In the genomic region with DNA sequence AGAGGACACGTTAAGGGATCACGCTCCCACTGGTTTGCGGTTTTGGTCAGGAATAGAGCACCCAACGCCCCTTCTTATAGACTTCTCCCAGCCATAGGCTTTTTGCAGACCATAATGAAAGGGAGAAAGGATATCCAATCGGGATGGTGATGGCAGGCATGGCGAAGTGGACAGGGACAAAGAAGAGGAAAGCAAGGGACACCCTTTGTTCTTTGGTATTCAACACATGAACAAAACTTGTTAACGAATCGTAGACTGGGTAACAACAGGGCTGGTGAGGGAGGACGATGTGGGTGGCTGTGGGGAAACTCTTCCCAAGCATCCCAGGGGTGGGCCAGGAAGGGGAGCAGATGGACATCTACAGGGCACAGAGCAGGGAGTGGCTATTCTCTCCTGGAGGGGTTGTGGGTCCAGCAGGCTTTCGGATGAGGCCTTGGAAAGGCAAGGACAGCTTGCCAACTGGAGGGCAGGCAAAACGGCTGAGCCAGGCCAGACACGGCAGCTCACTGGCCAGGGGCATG, we compare ENCODE assay signal across 2 cellular contexts.
TF ChIP-seq lines count a peak whose summit lies in the region.

No MANE protein-coding gene starts in this region.

TF ChIP-seq in A549, 52 proteins besides CTCF, POLR2A, EP300 and RAD21:
- TF ChIP-seq EHMT2 (IDR thresholded peaks at IDR 0.05; ENCODE audit: low read depth) (no peak), CHD2 (IDR thresholded peaks at IDR 0.05; ENCODE audit: low read length, partially characterized antibody) (no peak), ESRRA (IDR thresholded peaks at IDR 0.05; ENCODE audit: borderline replicate concordance, low read length) (no peak), EHF (CRISPR knock-in tag; IDR thresholded peaks at IDR 0.05) (no peak), HOXB5 (CRISPR knock-in tag; IDR thresholded peaks at IDR 0.05) (no peak), MAX (IDR thresholded peaks at IDR 0.05) (no peak), PBX3 (IDR thresholded peaks at IDR 0.05) (no peak), SREBF2 (IDR thresholded peaks at IDR 0.05) (no peak), FOXS1 (CRISPR knock-in tag; IDR thresholded peaks at IDR 0.05) (no peak), JUNB (IDR thresholded peaks at IDR 0.05) (no peak), USF2 (IDR thresholded peaks at IDR 0.05) (no peak), CEBPB (IDR thresholded peaks at IDR 0.05) (no peak)
TF ChIP-seq in A549: peak in this region for 0.

TF ChIP-seq in IMR-90, 13 proteins besides CTCF, POLR2A, EP300 and RAD21:
- no peak for TF ChIP-seq USF2 (IDR thresholded peaks at IDR 0.05; ENCODE audit: low read depth, low read length)
- no peak for TF ChIP-seq MAZ (IDR thresholded peaks at IDR 0.05; ENCODE audit: borderline replicate concordance, low read depth, low read length)
- no peak for TF ChIP-seq CEBPB (IDR thresholded peaks at IDR 0.05; ENCODE audit: low read depth, low read length)
- TF ChIP-seq MAFK (IDR thresholded peaks at IDR 0.05; ENCODE audit: low read depth, low read length), result no peak
- no peak for TF ChIP-seq ELK1 (IDR thresholded peaks at IDR 0.05; ENCODE audit: borderline replicate concordance, low read depth, low read length)
- no peak for TF ChIP-seq NFE2L2 (IDR thresholded peaks at IDR 0.05; ENCODE audit: low read depth, low read length)
- no peak for TF ChIP-seq MXI1 (IDR thresholded peaks at IDR 0.05; ENCODE audit: borderline replicate concordance, low read depth, low read length)
- TF ChIP-seq RCOR1 (IDR thresholded peaks at IDR 0.05; ENCODE audit: insufficient replicate concordance, low read length), result no peak
- TF ChIP-seq RFX5 (IDR thresholded peaks at IDR 0.05; ENCODE audit: low read depth, low read length), result no peak
- no peak for TF ChIP-seq BHLHE40 (IDR thresholded peaks at IDR 0.05; ENCODE audit: low read depth, low read length)
- TF ChIP-seq SMC3 (IDR thresholded peaks at IDR 0.05; ENCODE audit: low read depth, low read length), result no peak
- no peak for TF ChIP-seq CHD1 (IDR thresholded peaks at IDR 0.05; ENCODE audit: low read depth, low read length)
- no peak for TF ChIP-seq FOS (IDR thresholded peaks at IDR 0.05; ENCODE audit: low read depth, low read length)
